In the genomic region with DNA sequence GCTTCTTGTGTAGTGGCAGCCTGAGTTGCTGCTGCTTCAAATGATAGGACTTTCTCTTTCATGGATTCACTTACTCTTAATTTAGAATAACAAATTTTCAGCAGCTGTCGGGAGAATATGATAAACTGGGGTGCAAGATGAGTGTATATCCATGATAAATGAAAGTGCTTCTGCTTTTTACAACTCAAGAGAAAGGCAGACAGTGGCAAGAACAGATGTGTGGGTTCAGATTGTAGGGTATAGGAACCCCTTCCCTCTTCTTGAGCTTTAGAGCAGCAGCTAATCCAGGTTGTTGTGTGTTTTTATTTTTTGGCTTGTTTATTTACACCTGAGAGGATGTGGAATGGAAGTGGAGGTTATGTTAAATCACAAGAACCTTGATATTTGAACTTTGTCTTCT, we compare ENCODE assay signal across 9 cellular contexts. TPM values are rescaled to one million over a fixed set of nuclear protein-coding genes. Genes with fewer than 3 reads are reported as not detected.
A peak's percentile ranks its signal among the peaks of the same experiment; 100 is the strongest.
DNase-seq lines count a peak whose midpoint lies in the region; ATAC-seq and TF ChIP-seq lines count a peak whose summit lies in the region.
"Had no signal": no experiment of that assay in that cellular context is flagged by ENCODE, and none has a peak within 500 bp of the region (broad histone marks: within the 10 kb centered on the region; RNA-seq: fewer than 3 reads in every experiment).

No MANE protein-coding gene starts in this region.

- H3K27me3 Mint-ChIP-seq in naive thymus-derived CD8-positive, alpha-beta T cell, result no peaks in the 10 kb centered on the region

- peaks cover 0 to 27% (median 0%) of the 10 kb centered on the region in 10 experiments; a peak in 7 of 20 replicates for H3K4me1 ChIP-seq in BLaER1 treated with 17β-estradiol and CSF1 and Interleukin-3, amounts not matched to agents 10 nM and 100 nM

- peak overlapping the region; percentile 52 to 78 (median 69); a peak in 21 of 22 replicates for H3K4me2 ChIP-seq in BLaER1 treated with 17β-estradiol and CSF1 and Interleukin-3, amounts not matched to agents 10 nM and 100 nM

- H3K9me3 Mint-ChIP-seq in naive thymus-derived CD8-positive, alpha-beta T cell, result peaks cover 0 to 3% (median 0%) of the 10 kb centered on the region in 9 donors

- peaks cover 0 to 25% (median 0%) of the 10 kb centered on the region in 11 experiments; a peak in 3 of 22 replicates for H4K20me1 ChIP-seq in BLaER1 treated with 17β-estradiol and CSF1 and Interleukin-3, amounts not matched to agents 10 nM and 100 nM

- peak overlapping the region; percentile 75 to 98 (median 89); a peak in 21 of 22 replicates for H3K27ac ChIP-seq in BLaER1 treated with 17β-estradiol and CSF1 and Interleukin-3, amounts not matched to agents 10 nM and 100 nM
- peak overlapping the region; percentile 55 to 84 for H3K27ac ChIP-seq in coronary artery

- POLR2A ChIA-PET in naive thymus-derived CD8-positive, alpha-beta T cell (lab: Charles Lee), result interaction anchor here (1.6 kb wide), 1 partner anchor 83 kb away, joined by 4 read pairs; no protein-coding TSS in a partner anchor

- peak overlapping the region; percentile 48 to 73 (median 68) for H3K4me3 ChIP-seq in BLaER1 treated with 17β-estradiol and CSF1 and Interleukin-3, amounts not matched to agents 10 nM and 100 nM
- H3K4me3 ChIP-seq in coronary artery, result peak overlapping the region; percentile 73

- peaks cover 0 to 19% (median 4%) of the 10 kb centered on the region in 11 experiments; a peak in 10 of 22 replicates for H3K36me3 ChIP-seq in BLaER1 treated with 17β-estradiol and CSF1 and Interleukin-3, amounts not matched to agents 10 nM and 100 nM

- H3K4me1 Mint-ChIP-seq in naive thymus-derived CD8-positive, alpha-beta T cell, result peaks cover 17 to 68% (median 48%) of the 10 kb centered on the region in 4 donors

- H3K9me3 ChIP-seq in BLaER1 treated with 17β-estradiol and CSF1 and Interleukin-3, amounts not matched to agents 10 nM and 100 nM (replicated peaks in 1 of 11), result peaks cover 0 to 20% (median 9%) of the 10 kb centered on the region in 11 experiments; a peak in 13 of 22 replicates

- H3K4me3 Mint-ChIP-seq in naive thymus-derived CD8-positive, alpha-beta T cell, result peak overlapping the region; percentile 94 to 99 (median 97)

- DNase-seq in MV-4-11 (lab: John Stamatoyannopoulos, UW) (peak; percentile 3), coronary artery (ENCODE audit: low spot score) (no peak), NCI-H748 treated with DMSO at 0.1 percent for 48 hours (lab: John Stamatoyannopoulos, UW) (no peak), SIG-M5 (lab: John Stamatoyannopoulos, UW) (no peak), NCI-H1417 (lab: John Stamatoyannopoulos, UW) (no peak)
- no peak for DNase-seq in naive thymus-derived CD8-positive, alpha-beta T cell
- no peak for DNase-seq in activated CD4-positive, CD25-positive, alpha-beta regulatory T cell treated with anti-CD3 and anti-CD28 coated beads, Interleukin-2, amount 50 U/mL, for 72 hours
- DNase-seq: T-helper 9 cell had no signal

- peaks cover 18 to 77% (median 55%) of the 10 kb centered on the region in 11 experiments; a peak in 21 of 22 replicates for H3K27me3 ChIP-seq in BLaER1 treated with 17β-estradiol and CSF1 and Interleukin-3, amounts not matched to agents 10 nM and 100 nM

- no peak for TF ChIP-seq CTCF in coronary artery (IDR thresholded peaks at IDR 0.05)

- ATAC-seq in naive thymus-derived CD8-positive, alpha-beta T cell, result no peak

- peak overlapping the region; percentile 79 to 96 (median 87) for H3K9ac ChIP-seq in BLaER1 treated with 17β-estradiol and CSF1 and Interleukin-3, amounts not matched to agents 10 nM and 100 nM

- peak overlapping the region in 9 of 10 donors; percentile 95 to 99 (median 97) for H3K27ac Mint-ChIP-seq in naive thymus-derived CD8-positive, alpha-beta T cell

- H3K36me3 Mint-ChIP-seq in naive thymus-derived CD8-positive, alpha-beta T cell, result peaks cover 0 to 16% (median 8%) of the 10 kb centered on the region in 3 donors

RNA-seq across cellular contexts. Expression of gene SH3BGRL, which starts 1.1 kb away (rescaled TPM):
- total RNA-seq in naive thymus-derived CD8-positive, alpha-beta T cell, result 10 to 100 TPM; 68.8 to 76.7 TPM
- polyA plus RNA-seq in naive thymus-derived CD8-positive, alpha-beta T cell, result 100 to 1,000 TPM; 155 to 206 (median 162) TPM

RNA-seq across cellular contexts. Expression of gene HMGN5, which starts 1.3 kb away (rescaled TPM):
- total RNA-seq in naive thymus-derived CD8-positive, alpha-beta T cell, result 1 to 10 TPM; 2.4 to 3.2 TPM
- 1 to 10 TPM; 3.6 to 7.4 (median 6.8) TPM for polyA plus RNA-seq in naive thymus-derived CD8-positive, alpha-beta T cell
